21 cellular contexts compared by ENCODE assay signal in genomic region chr12:55658635-55659391, GRCh38. TPM values are rescaled to one million over a fixed set of nuclear protein-coding genes. Genes with fewer than 3 reads are reported as not detected.
DNase-seq lines count a peak whose midpoint lies in the region; ATAC-seq and TF ChIP-seq lines count a peak whose summit lies in the region.
"Had no signal": no experiment of that assay in that cellular context is flagged by ENCODE, and none has a peak within 500 bp of the region (broad histone marks: within the 10 kb centered on the region; RNA-seq: fewer than 3 reads in every experiment).

No MANE protein-coding gene starts in this region.

- peaks cover 6% of the 10 kb centered on the region for H3K4me1 ChIP-seq in ACC112 (ENCODE audit: control insufficient read depth, insufficient read depth, low read length, unreplicated experiment)
- peaks cover 12% of the 10 kb centered on the region for H3K4me1 ChIP-seq in endodermal cell (ENCODE audit: control insufficient read depth, insufficient read depth, low read length)
- H3K4me1 ChIP-seq in right cardiac atrium (ENCODE audit: control insufficient read depth, insufficient read depth, low read length): peaks cover 3% of the 10 kb centered on the region

- H3K9ac ChIP-seq in endodermal cell (ENCODE audit: extremely low read depth, low read length, poor library complexity, severe bottlenecking): no peak overlapping the region
- H3K9ac ChIP-seq: KMS-11 had no signal

- no peaks in the 10 kb centered on the region for H3K79me2 ChIP-seq in ACC112 (ENCODE audit: control insufficient read depth, insufficient read depth, low read length, unreplicated experiment)

- H3K36me3 Mint-ChIP-seq in endodermal cell (ENCODE audit: low read depth): no peaks in the 10 kb centered on the region
- no peaks in the 10 kb centered on the region for H3K36me3 Mint-ChIP-seq in progenitor cell of endocrine pancreas (ENCODE audit: insufficient read depth)
- no peaks in the 10 kb centered on the region for H3K36me3 Mint-ChIP-seq in stimulated activated naive B cell treated with anti-CD40 and anti-IgM and Interleukin-4, amounts not matched to agents 10 μg/mL and 1 μg/mL and 100 μg/mL, for 72 hours
- H3K36me3 Mint-ChIP-seq: CD4-positive, alpha-beta memory T cell had no signal

- H3K27me3 Mint-ChIP-seq in endodermal cell (ENCODE audit: insufficient read depth): peaks cover 31% of the 10 kb centered on the region
- peaks cover 24% of the 10 kb centered on the region for H3K27me3 Mint-ChIP-seq in progenitor cell of endocrine pancreas
- H3K27me3 Mint-ChIP-seq in stimulated activated naive B cell treated with anti-CD40 and anti-IgM and Interleukin-4, amounts not matched to agents 10 μg/mL and 1 μg/mL and 100 μg/mL, for 72 hours: peaks cover 0 to 4% of the 10 kb centered on the region in 2 donors

- H3K9me3 Mint-ChIP-seq in endodermal cell: peaks cover 12% of the 10 kb centered on the region
- no peaks in the 10 kb centered on the region for H3K9me3 Mint-ChIP-seq in progenitor cell of endocrine pancreas (ENCODE audit: low read depth)
- no peaks in the 10 kb centered on the region for H3K9me3 Mint-ChIP-seq in stimulated activated naive B cell treated with anti-CD40 and anti-IgM and Interleukin-4, amounts not matched to agents 10 μg/mL and 1 μg/mL and 100 μg/mL, for 72 hours
- H3K9me3 Mint-ChIP-seq: activated CD8-positive, alpha-beta T cell treated with anti-CD3 and anti-CD28 coated beads for 36 hours; CD4-positive, alpha-beta memory T cell had no signal

- H3K27ac Mint-ChIP-seq in endodermal cell (no peak overlapping the region), progenitor cell of endocrine pancreas (peak overlapping the region; percentile 25)
- H3K27ac Mint-ChIP-seq in stimulated activated naive B cell treated with anti-CD40 and anti-IgM and Interleukin-4, amounts not matched to agents 10 μg/mL and 1 μg/mL and 100 μg/mL, for 72 hours: no peak overlapping the region
- H3K27ac Mint-ChIP-seq: activated CD8-positive, alpha-beta T cell treated with anti-CD3 and anti-CD28 coated beads for 36 hours had no signal

- H3K4me3 ChIP-seq in ACC112 (ENCODE audit: low read depth, low read length) (no peak overlapping the region), endodermal cell (ENCODE audit: low read length) (no peak overlapping the region), right cardiac atrium (ENCODE audit: low read length) (no peak overlapping the region)

- no peaks in the 10 kb centered on the region for H3K9me3 ChIP-seq in endodermal cell (ENCODE audit: control insufficient read depth, low read length)
- H3K9me3 ChIP-seq in right cardiac atrium (ENCODE audit: control insufficient read depth, low read length): no peaks in the 10 kb centered on the region

- H3K27me3 ChIP-seq in ACC112 (ENCODE audit: insufficient read depth, low read length) (no peaks in the 10 kb centered on the region; the same call in 1 of the 2 replicates), endodermal cell (ENCODE audit: control insufficient read depth, insufficient read depth, low read length, poor library complexity, severe bottlenecking) (peaks cover 17% of the 10 kb centered on the region), right cardiac atrium (ENCODE audit: control insufficient read depth, insufficient read depth) (no peaks in the 10 kb centered on the region)

- H3K36me3 ChIP-seq in ACC112 (ENCODE audit: insufficient read depth, low read length): no peaks in the 10 kb centered on the region
- H3K36me3 ChIP-seq in endodermal cell (ENCODE audit: control insufficient read depth, insufficient read depth, low read length): no peaks in the 10 kb centered on the region

- H3K4me1 Mint-ChIP-seq in endodermal cell (peaks cover 7% of the 10 kb centered on the region), progenitor cell of endocrine pancreas (ENCODE audit: low read depth) (no peaks in the 10 kb centered on the region)
- H3K4me1 Mint-ChIP-seq in stimulated activated naive B cell treated with anti-CD40 and anti-IgM and Interleukin-4, amounts not matched to agents 10 μg/mL and 1 μg/mL and 100 μg/mL, for 72 hours: peaks cover 1 to 6% of the 10 kb centered on the region in 2 donors

- peak overlapping the region; percentile 80 for H2AFZ ChIP-seq in ACC112 (ENCODE audit: low read length, unreplicated experiment)

- H3K27ac ChIP-seq in ACC112 (ENCODE audit: low read depth, low read length) (no peak overlapping the region), endodermal cell (ENCODE audit: low read depth, low read length) (no peak overlapping the region), right cardiac atrium (ENCODE audit: low read length) (peak overlapping the region; percentile 97)
- H3K27ac ChIP-seq: HL-60, KMS-11, VCaP had no signal

- TF ChIP-seq CTCF in endodermal cell (conservative IDR thresholded peaks at IDR 0.05) (no peak), progenitor cell of endocrine pancreas (IDR thresholded peaks at IDR 0.05; ENCODE audit: unreplicated experiment) (no peak)

- ATAC-seq in right cardiac atrium: peak; percentile 46 to 51
- ATAC-seq in stimulated activated naive B cell treated with anti-CD40 and anti-IgM and Interleukin-4, amounts not matched to agents 10 μg/mL and 1 μg/mL and 100 μg/mL, for 72 hours (replicated peaks): no peak
- ATAC-seq: activated CD8-positive, alpha-beta T cell treated with anti-CD3 and anti-CD28 coated beads for 36 hours; stimulated activated naive CD8-positive, alpha-beta T cell treated with anti-CD3 and anti-CD28 coated beads, Interleukin-15, Interleukin-2, amounts not matched to agents 100 U/mL and 50 U/mL, for 24 hours had no signal

- 87% methylated on average over 3 of the region's 3 CpGs; no CpG with 5 or more reads in 1 of the 2 experiments for WGBS in endodermal cell (ENCODE audit: insufficient coverage in 1 of 2, insufficient read length in 1 of 2), 2 experiments
- WGBS in right cardiac atrium: 45% methylated on average over 3 of the region's 3 CpGs

- H3K4me3 Mint-ChIP-seq in endodermal cell: no peak overlapping the region
- H3K4me3 Mint-ChIP-seq in progenitor cell of endocrine pancreas (ENCODE audit: low read depth): no peak overlapping the region
- no peak overlapping the region for H3K4me3 Mint-ChIP-seq in stimulated activated naive B cell treated with anti-CD40 and anti-IgM and Interleukin-4, amounts not matched to agents 10 μg/mL and 1 μg/mL and 100 μg/mL, for 72 hours
- H3K4me3 Mint-ChIP-seq: activated CD8-positive, alpha-beta T cell treated with anti-CD3 and anti-CD28 coated beads for 36 hours; CD4-positive, alpha-beta memory T cell had no signal

- DNase-seq in endodermal cell (peak; percentile 33), right cardiac atrium (no peak), progenitor cell of endocrine pancreas (ENCODE audit: low spot score, unreplicated experiment) (no peak), activated gamma-delta T cell (lab: John Stamatoyannopoulos, UW) (no peak), ureter (ENCODE audit: low spot score) (no peak)
- no peak for DNase-seq in stimulated activated naive B cell treated with anti-CD40 and anti-IgM and Interleukin-4, amounts not matched to agents 10 μg/mL and 1 μg/mL and 100 μg/mL, for 72 hours
- DNase-seq in stimulated activated CD4-positive, alpha-beta T cell treated with anti-CD3 and anti-CD28 coated beads, Interleukin-4, amount 100 ng/mL, for 24 hours: no peak
- DNase-seq: activated CD8-positive, alpha-beta T cell treated with anti-CD3 and anti-CD28 coated beads for 36 hours; amniotic stem cell; CD4-positive, alpha-beta memory T cell; NCI-H2227 treated with DMSO at 0.1 percent for 48 hours; occipital lobe; stimulated activated naive CD8-positive, alpha-beta T cell treated with anti-CD3 and anti-CD28 coated beads, Interleukin-15, Interleukin-2, amounts not matched to agents 100 U/mL and 50 U/mL, for 24 hours had no signal

- intact Hi-C loops in right cardiac atrium (cut with DNase I): no loop called here

RNA-seq across cellular contexts. Expression of gene OR10P1, which starts 22.1 kb away (rescaled TPM):
- total RNA-seq in endodermal cell (not detected), right cardiac atrium (1 to 10 TPM; 1.3 to 2.9 (median 1.4) TPM), progenitor cell of endocrine pancreas (not detected in 2 replicates), ureter (not detected)
- polyA plus RNA-seq in endodermal cell (2013, experiment 1 of 2): not detected
- polyA plus RNA-seq in endodermal cell (2013, experiment 2 of 2): not detected
- 1.6 TPM for polyA plus RNA-seq in right cardiac atrium
- total RNA-seq: activated CD8-positive, alpha-beta T cell treated with anti-CD3 and anti-CD28 coated beads for 36 hours; CD4-positive, alpha-beta memory T cell; Daoy; glomerular endothelial cell; mesenteric fat pad; occipital lobe had no signal
- polyA plus RNA-seq: AG04450; CD4-positive, alpha-beta memory T cell had no signal

RNA-seq across cellular contexts. Expression of gene ITGA7, which starts 48.9 kb away (rescaled TPM):
- total RNA-seq in endodermal cell (100 to 1,000 TPM; 106 to 122 TPM), right cardiac atrium (100 to 1,000 TPM; 465 to 674 (median 604) TPM), progenitor cell of endocrine pancreas (23.6 and 25.1 TPM in 2 replicates), ureter (99.7 TPM)
- polyA plus RNA-seq in endodermal cell (2013, experiment 1 of 2): 77.3 TPM
- polyA plus RNA-seq in endodermal cell (2013, experiment 2 of 2): 71.6 TPM
- 288 TPM for polyA plus RNA-seq in right cardiac atrium
- polyA plus RNA-seq: CD4-positive, alpha-beta memory T cell had no signal

RNA-seq across cellular contexts. Expression of gene BLOC1S1, which starts 57.0 kb away (rescaled TPM):
- 100 to 1,000 TPM in 1 of 2 donors, 10 to 100 TPM in 1; 95.1 to 102 TPM for total RNA-seq in endodermal cell
- polyA plus RNA-seq in endodermal cell (2013, experiment 1 of 2): 93.0 TPM
- polyA plus RNA-seq in endodermal cell (2013, experiment 2 of 2): 94.7 TPM
- 100 to 1,000 TPM; 134 to 149 (median 139) TPM for total RNA-seq in right cardiac atrium
- 205 TPM for polyA plus RNA-seq in right cardiac atrium
- 65.8 and 68.5 TPM in 2 replicates for total RNA-seq in progenitor cell of endocrine pancreas
- total RNA-seq in ureter: 105 TPM

Comparison
In these comparisons a context has a peak if more than half of its experiments do, and no peak if none do; other contexts are left out.
1. ATAC-seq: peak in right cardiac atrium (2 of 2); none in stimulated activated naive B cell treated with anti-CD40 and anti-IgM and Interleukin-4, amounts not matched to agents 10 μg/mL and 1 μg/mL and 100 μg/mL, for 72 hours (0 of 2).